1 cellular context compared by ENCODE assay signal in the genomic region with DNA sequence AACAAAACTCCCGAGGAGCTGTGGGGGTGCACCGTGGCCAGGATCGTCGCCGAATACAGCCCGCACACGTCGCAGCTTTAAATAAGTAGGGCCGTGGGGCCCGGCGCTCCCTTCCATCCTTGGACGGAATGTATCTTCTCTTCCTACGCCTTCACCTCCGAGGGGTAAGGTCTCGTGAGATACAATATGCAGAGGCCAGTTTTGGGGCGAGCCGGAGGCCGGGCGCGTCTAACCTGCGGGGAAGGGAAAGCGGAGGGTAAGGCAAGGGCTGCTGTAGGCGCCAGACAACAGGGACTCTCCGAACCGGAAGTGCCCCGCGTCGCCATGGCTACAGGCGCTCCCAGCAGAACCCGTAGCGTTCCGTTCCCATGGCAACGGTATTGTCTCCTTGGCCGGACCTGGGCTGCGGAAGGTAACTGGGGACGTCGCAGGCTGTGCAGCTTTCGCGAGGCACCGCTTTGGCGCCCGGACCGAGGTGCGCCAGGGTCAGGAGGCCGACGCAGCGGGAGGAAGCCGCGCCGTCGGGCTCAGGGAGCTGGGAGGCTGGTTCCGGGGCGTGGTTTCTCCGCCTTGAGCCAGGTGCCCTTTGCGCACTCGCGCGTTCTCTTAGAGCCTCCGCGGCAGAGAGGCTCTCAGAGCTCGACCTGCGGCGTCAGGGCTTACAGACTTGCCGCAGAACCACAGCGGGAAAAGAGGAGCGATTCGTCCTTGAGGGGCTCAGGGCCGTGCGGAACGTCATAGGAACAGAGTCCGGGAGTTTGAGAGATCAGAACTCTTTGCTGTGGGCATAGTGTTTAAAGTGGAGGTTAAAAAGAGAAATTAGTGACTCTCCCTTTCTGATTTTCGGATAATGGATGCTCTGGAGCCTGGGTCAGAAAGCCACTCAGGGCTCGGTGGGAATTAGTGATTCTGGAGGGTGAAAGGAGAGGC.
TF ChIP-seq lines count a peak whose summit lies in the region.

A gene with protein sequence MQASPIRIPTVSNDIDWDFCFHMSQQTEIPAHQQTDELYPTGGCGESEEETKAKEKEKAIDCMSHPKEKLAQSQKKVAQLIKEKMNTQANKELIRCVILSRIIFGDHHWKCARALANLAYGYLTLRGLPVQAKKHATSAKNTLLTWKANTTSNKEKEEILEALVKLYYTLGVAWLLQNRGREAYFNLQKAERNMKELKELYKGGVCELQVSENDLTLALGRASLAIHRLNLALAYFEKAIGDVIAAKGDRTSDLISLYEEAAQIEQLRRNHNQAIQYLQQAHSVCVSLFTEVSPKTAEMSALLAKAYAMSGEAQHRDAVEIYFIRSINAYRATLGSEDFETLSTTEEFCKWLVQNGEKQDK (plus strand): TSS at position 380 of the 930 bp plus-strand sequence. CDS start 1,508 bp downstream, outside the sequence.

TF ChIP-seq in GM12878, 131 proteins besides CTCF, POLR2A, EP300 and RAD21 (continued from another document and continues in another):
- TF ChIP-seq, protein P1, sequence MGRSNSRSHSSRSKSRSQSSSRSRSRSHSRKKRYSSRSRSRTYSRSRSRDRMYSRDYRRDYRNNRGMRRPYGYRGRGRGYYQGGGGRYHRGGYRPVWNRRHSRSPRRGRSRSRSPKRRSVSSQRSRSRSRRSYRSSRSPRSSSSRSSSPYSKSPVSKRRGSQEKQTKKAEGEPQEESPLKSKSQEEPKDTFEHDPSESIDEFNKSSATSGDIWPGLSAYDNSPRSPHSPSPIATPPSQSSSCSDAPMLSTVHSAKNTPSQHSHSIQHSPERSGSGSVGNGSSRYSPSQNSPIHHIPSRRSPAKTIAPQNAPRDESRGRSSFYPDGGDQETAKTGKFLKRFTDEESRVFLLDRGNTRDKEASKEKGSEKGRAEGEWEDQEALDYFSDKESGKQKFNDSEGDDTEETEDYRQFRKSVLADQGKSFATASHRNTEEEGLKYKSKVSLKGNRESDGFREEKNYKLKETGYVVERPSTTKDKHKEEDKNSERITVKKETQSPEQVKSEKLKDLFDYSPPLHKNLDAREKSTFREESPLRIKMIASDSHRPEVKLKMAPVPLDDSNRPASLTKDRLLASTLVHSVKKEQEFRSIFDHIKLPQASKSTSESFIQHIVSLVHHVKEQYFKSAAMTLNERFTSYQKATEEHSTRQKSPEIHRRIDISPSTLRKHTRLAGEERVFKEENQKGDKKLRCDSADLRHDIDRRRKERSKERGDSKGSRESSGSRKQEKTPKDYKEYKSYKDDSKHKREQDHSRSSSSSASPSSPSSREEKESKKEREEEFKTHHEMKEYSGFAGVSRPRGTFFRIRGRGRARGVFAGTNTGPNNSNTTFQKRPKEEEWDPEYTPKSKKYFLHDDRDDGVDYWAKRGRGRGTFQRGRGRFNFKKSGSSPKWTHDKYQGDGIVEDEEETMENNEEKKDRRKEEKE (IDR thresholded peaks at IDR 0.05), result no peak
- TF ChIP-seq, protein P2, sequence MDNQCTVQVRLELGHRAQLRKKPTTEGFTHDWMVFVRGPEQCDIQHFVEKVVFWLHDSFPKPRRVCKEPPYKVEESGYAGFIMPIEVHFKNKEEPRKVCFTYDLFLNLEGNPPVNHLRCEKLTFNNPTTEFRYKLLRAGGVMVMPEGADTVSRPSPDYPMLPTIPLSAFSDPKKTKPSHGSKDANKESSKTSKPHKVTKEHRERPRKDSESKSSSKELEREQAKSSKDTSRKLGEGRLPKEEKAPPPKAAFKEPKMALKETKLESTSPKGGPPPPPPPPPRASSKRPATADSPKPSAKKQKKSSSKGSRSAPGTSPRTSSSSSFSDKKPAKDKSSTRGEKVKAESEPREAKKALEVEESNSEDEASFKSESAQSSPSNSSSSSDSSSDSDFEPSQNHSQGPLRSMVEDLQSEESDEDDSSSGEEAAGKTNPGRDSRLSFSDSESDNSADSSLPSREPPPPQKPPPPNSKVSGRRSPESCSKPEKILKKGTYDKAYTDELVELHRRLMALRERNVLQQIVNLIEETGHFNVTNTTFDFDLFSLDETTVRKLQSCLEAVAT (IDR thresholded peaks at IDR 0.05), result 0 out of 2 replicates have a peak, but pooled peaks have one; percentile 42
- TF ChIP-seq, protein P3, sequence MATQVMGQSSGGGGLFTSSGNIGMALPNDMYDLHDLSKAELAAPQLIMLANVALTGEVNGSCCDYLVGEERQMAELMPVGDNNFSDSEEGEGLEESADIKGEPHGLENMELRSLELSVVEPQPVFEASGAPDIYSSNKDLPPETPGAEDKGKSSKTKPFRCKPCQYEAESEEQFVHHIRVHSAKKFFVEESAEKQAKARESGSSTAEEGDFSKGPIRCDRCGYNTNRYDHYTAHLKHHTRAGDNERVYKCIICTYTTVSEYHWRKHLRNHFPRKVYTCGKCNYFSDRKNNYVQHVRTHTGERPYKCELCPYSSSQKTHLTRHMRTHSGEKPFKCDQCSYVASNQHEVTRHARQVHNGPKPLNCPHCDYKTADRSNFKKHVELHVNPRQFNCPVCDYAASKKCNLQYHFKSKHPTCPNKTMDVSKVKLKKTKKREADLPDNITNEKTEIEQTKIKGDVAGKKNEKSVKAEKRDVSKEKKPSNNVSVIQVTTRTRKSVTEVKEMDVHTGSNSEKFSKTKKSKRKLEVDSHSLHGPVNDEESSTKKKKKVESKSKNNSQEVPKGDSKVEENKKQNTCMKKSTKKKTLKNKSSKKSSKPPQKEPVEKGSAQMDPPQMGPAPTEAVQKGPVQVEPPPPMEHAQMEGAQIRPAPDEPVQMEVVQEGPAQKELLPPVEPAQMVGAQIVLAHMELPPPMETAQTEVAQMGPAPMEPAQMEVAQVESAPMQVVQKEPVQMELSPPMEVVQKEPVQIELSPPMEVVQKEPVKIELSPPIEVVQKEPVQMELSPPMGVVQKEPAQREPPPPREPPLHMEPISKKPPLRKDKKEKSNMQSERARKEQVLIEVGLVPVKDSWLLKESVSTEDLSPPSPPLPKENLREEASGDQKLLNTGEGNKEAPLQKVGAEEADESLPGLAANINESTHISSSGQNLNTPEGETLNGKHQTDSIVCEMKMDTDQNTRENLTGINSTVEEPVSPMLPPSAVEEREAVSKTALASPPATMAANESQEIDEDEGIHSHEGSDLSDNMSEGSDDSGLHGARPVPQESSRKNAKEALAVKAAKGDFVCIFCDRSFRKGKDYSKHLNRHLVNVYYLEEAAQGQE (IDR thresholded peaks at IDR 0.05; ENCODE audit: low read depth, low read length), result no peak
- TF ChIP-seq PAX5 (IDR thresholded peaks at IDR 0.05; ENCODE audit: borderline replicate concordance, low read depth, low read length) (peak; percentile 52; the same call in 1 of the 2 replicates), LARP7 (IDR thresholded peaks at IDR 0.05) (peak; percentile 84; the same call in 1 of the 2 replicates), CREM (IDR thresholded peaks at IDR 0.05; ENCODE audit: low read depth) (peak; percentile 41), SP1 (IDR thresholded peaks at IDR 0.05; ENCODE audit: low read depth, low read length) (peak; percentile 47), DPF2 (IDR thresholded peaks at IDR 0.05) (peak; percentile 23; the same call in 1 of the 2 replicates), MYB (IDR thresholded peaks at IDR 0.05; ENCODE audit: borderline replicate concordance, low read depth, low read length) (no peak), GABPA (IDR thresholded peaks at IDR 0.05; ENCODE audit: low read depth) (peak; percentile 85), RUNX3 (IDR thresholded peaks at IDR 0.05; ENCODE audit: low read length) (peak; percentile 44), BHLHE40 (IDR thresholded peaks at IDR 0.05; ENCODE audit: borderline replicate concordance in 1 of 2, low read depth in 2 of 2, low read length in 1 of 2) (peak in 1 of 2 experiments; percentile 16; a peak in 2 of 4 replicates), PAX8 (IDR thresholded peaks at IDR 0.05) (no peak), TARDBP (IDR thresholded peaks at IDR 0.05; ENCODE audit: borderline replicate concordance) (peak; percentile 57; the same call in 1 of the 2 replicates), NR2F1 (conservative IDR thresholded peaks at IDR 0.05) (peak; percentile 69), TCF3 (IDR thresholded peaks at IDR 0.05; ENCODE audit: borderline replicate concordance, insufficient read depth, low read depth, low read length) (0 out of 2 replicates have a peak, but pooled peaks have one; percentile 26), ZNF274 (IDR thresholded peaks at IDR 0.05; ENCODE audit: insufficient read depth, insufficient read length) (no peak), BMI1 (IDR thresholded peaks at IDR 0.05; ENCODE audit: borderline replicate concordance) (peak; percentile 99), CHD2 (IDR thresholded peaks at IDR 0.05; ENCODE audit: borderline replicate concordance, low read depth, low read length) (0 out of 2 replicates have a peak, but pooled peaks have one; percentile 19), EGR1 (IDR thresholded peaks at IDR 0.05; ENCODE audit: borderline replicate concordance in 1 of 2, low read depth in 2 of 2, low read length in 2 of 2) (peak in 1 of 2 experiments; percentile 58; a peak in 1 of 3 replicates), POU2F2 (IDR thresholded peaks at IDR 0.05; ENCODE audit: borderline replicate concordance, low read depth, low read length) (0 out of 3 replicates have a peak, but pooled peaks have one; percentile 10), MXI1 (IDR thresholded peaks at IDR 0.05; ENCODE audit: low read depth, low read length) (peak; percentile 86), SIN3A (IDR thresholded peaks at IDR 0.05; ENCODE audit: low read depth, low read length) (peak; percentile 80; the same call in 1 of the 2 replicates), TAF1 (IDR thresholded peaks at IDR 0.05; ENCODE audit: borderline replicate concordance, low read depth, low read length) (peak; percentile 65; the same call in 1 of the 2 replicates), MEF2B (IDR thresholded peaks at IDR 0.05; ENCODE audit: partially characterized antibody, poor library complexity, severe bottlenecking) (peak; percentile 55), RBBP5 (conservative IDR thresholded peaks at IDR 0.05) (no peak), NR2C1 (IDR thresholded peaks at IDR 0.05) (no peak), CREB1 (IDR thresholded peaks at IDR 0.05; ENCODE audit: low read depth) (0 out of 2 replicates have a peak, but pooled peaks have one; percentile 36), RAD51 (IDR thresholded peaks at IDR 0.05) (no peak)
- TF ChIP-seq, protein P4, sequence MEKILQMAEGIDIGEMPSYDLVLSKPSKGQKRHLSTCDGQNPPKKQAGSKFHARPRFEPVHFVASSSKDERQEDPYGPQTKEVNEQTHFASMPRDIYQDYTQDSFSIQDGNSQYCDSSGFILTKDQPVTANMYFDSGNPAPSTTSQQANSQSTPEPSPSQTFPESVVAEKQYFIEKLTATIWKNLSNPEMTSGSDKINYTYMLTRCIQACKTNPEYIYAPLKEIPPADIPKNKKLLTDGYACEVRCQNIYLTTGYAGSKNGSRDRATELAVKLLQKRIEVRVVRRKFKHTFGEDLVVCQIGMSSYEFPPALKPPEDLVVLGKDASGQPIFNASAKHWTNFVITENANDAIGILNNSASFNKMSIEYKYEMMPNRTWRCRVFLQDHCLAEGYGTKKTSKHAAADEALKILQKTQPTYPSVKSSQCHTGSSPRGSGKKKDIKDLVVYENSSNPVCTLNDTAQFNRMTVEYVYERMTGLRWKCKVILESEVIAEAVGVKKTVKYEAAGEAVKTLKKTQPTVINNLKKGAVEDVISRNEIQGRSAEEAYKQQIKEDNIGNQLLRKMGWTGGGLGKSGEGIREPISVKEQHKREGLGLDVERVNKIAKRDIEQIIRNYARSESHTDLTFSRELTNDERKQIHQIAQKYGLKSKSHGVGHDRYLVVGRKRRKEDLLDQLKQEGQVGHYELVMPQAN (conservative IDR thresholded peaks at IDR 0.05), result peak; percentile 68
- TF ChIP-seq, protein P5, sequence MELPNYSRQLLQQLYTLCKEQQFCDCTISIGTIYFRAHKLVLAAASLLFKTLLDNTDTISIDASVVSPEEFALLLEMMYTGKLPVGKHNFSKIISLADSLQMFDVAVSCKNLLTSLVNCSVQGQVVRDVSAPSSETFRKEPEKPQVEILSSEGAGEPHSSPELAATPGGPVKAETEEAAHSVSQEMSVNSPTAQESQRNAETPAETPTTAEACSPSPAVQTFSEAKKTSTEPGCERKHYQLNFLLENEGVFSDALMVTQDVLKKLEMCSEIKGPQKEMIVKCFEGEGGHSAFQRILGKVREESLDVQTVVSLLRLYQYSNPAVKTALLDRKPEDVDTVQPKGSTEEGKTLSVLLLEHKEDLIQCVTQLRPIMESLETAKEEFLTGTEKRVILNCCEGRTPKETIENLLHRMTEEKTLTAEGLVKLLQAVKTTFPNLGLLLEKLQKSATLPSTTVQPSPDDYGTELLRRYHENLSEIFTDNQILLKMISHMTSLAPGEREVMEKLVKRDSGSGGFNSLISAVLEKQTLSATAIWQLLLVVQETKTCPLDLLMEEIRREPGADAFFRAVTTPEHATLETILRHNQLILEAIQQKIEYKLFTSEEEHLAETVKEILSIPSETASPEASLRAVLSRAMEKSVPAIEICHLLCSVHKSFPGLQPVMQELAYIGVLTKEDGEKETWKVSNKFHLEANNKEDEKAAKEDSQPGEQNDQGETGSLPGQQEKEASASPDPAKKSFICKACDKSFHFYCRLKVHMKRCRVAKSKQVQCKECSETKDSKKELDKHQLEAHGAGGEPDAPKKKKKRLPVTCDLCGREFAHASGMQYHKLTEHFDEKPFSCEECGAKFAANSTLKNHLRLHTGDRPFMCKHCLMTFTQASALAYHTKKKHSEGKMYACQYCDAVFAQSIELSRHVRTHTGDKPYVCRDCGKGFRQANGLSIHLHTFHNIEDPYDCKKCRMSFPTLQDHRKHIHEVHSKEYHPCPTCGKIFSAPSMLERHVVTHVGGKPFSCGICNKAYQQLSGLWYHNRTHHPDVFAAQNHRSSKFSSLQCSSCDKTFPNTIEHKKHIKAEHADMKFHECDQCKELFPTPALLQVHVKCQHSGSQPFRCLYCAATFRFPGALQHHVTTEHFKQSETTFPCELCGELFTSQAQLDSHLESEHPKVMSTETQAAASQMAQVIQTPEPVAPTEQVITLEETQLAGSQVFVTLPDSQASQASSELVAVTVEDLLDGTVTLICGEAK (IDR thresholded peaks at IDR 0.05; ENCODE audit: borderline replicate concordance), result peak; percentile 84
- TF ChIP-seq, protein P6, sequence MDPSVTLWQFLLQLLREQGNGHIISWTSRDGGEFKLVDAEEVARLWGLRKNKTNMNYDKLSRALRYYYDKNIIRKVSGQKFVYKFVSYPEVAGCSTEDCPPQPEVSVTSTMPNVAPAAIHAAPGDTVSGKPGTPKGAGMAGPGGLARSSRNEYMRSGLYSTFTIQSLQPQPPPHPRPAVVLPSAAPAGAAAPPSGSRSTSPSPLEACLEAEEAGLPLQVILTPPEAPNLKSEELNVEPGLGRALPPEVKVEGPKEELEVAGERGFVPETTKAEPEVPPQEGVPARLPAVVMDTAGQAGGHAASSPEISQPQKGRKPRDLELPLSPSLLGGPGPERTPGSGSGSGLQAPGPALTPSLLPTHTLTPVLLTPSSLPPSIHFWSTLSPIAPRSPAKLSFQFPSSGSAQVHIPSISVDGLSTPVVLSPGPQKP (IDR thresholded peaks at IDR 0.05; ENCODE audit: low read depth, low read length), result peak; percentile 97
- TF ChIP-seq, protein P7, sequence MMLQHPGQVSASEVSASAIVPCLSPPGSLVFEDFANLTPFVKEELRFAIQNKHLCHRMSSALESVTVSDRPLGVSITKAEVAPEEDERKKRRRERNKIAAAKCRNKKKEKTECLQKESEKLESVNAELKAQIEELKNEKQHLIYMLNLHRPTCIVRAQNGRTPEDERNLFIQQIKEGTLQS (IDR thresholded peaks at IDR 0.05; ENCODE audit: borderline replicate concordance, extremely low read depth, low read depth, low read length), result no peak
- TF ChIP-seq, protein P8, sequence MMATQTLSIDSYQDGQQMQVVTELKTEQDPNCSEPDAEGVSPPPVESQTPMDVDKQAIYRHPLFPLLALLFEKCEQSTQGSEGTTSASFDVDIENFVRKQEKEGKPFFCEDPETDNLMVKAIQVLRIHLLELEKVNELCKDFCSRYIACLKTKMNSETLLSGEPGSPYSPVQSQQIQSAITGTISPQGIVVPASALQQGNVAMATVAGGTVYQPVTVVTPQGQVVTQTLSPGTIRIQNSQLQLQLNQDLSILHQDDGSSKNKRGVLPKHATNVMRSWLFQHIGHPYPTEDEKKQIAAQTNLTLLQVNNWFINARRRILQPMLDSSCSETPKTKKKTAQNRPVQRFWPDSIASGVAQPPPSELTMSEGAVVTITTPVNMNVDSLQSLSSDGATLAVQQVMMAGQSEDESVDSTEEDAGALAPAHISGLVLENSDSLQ (IDR thresholded peaks at IDR 0.05), result no peak
